In the genomic region with DNA sequence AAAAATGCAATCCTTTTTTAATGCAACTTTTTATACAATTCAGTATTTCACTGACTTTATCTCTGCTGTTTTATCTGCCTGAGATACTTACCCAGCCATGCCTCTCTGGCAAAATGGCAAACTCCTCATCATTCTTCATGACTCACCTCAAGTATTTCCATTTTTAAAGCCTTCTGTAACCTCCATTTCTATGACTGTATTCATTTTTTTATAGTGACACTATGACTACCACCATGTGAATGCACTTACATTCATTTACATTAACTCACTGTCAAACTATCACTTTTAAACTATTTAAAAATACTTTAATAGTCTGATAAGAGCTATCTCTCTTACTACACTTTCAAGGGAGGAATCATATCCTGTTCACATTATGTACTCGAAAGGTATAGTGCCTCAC, we compare ENCODE assay signal across 20 cellular contexts.
DNase-seq lines count a peak whose midpoint lies in the region; TF ChIP-seq lines count a peak whose summit lies in the region.
"Had no signal": no experiment of that assay in that cellular context is flagged by ENCODE, and none has a peak within 500 bp of the region (broad histone marks: within the 10 kb centered on the region; RNA-seq: fewer than 3 reads in every experiment).

No MANE protein-coding gene starts in this region.

- TF ChIP-seq CTCF in HFFc6 (IDR thresholded peaks at IDR 0.05) = no peak

- H3K9me3 Mint-ChIP-seq in HFFc6 = peaks cover 21% of the 10 kb centered on the region

- peaks cover 53% of the 10 kb centered on the region for H3K4me1 Mint-ChIP-seq in HFFc6 (ENCODE audit: low read depth)
- H3K4me1 Mint-ChIP-seq: endodermal cell had no signal

- H2AFZ ChIP-seq in ACC112 (ENCODE audit: low read length, unreplicated experiment) = no peak overlapping the region

- peaks cover 12% of the 10 kb centered on the region for H3K4me1 ChIP-seq in ACC112 (ENCODE audit: control insufficient read depth, insufficient read depth, low read length, unreplicated experiment)
- H3K4me1 ChIP-seq: Caco-2, right lobe of liver, upper lobe of right lung had no signal

- peak; percentile 86 for DNase-seq in HFFc6
- peak; percentile 89 for DNase-seq in amniotic epithelial cell (ENCODE audit: low read depth)
- DNase-seq in fibroblast of the conjunctiva (ENCODE audit: low read depth) = peak; percentile 23
- DNase-seq in effector CD8-positive, alpha-beta T cell (lab: John Stamatoyannopoulos, UW) = no peak
- DNase-seq in OCI-M2 (lab: John Stamatoyannopoulos, UW; ENCODE audit: unreplicated experiment) = no peak
- no peak for DNase-seq in NCI-H2196 (lab: John Stamatoyannopoulos, UW; ENCODE audit: unreplicated experiment)
- DNase-seq in NCI-H1092 (lab: John Stamatoyannopoulos, UW) = no peak
- DNase-seq: activated naive CD4-positive, alpha-beta T cell treated with anti-CD3 and anti-CD28 coated beads, Interleukin-2, amount 50 U/mL, for 16 hours; activated T-cell treated with anti-CD3 and anti-CD28 coated beads, Interleukin-2, amount 50 U/mL, for 1 hour; Caco-2; central memory CD4-positive, alpha-beta T cell; endodermal cell; H7; NCI-H1105 treated with DMSO at 0.1 percent for 48 hours; NCI-H2171; right lobe of liver; SHP77 treated with DMSO at 0.1 percent for 48 hours; stimulated activated CD4-positive, alpha-beta T cell treated with anti-CD3 and anti-CD28 coated beads, Interleukin-4, amount 100 ng/mL, for 4 hours; upper lobe of right lung had no signal

- no peaks in the 10 kb centered on the region for H3K79me2 ChIP-seq in ACC112 (ENCODE audit: control insufficient read depth, insufficient read depth, low read length, unreplicated experiment)

- no peaks in the 10 kb centered on the region for H3K27me3 Mint-ChIP-seq in HFFc6 (ENCODE audit: insufficient read depth)

- H3K4me3 Mint-ChIP-seq in HFFc6 = peak overlapping the region; percentile 13; the same call in 1 of the 2 replicates
- H3K4me3 Mint-ChIP-seq: endodermal cell had no signal

- H3K36me3 ChIP-seq in ACC112 (ENCODE audit: insufficient read depth, low read length) = no peaks in the 10 kb centered on the region
- H3K36me3 ChIP-seq: right lobe of liver, upper lobe of right lung had no signal

- H3K4me3 ChIP-seq in ACC112 (ENCODE audit: low read depth, low read length) = no peak overlapping the region
- H3K4me3 ChIP-seq: right lobe of liver, upper lobe of right lung had no signal

- H3K27me3 ChIP-seq in ACC112 (ENCODE audit: insufficient read depth, low read length) = no peaks in the 10 kb centered on the region
- H3K27me3 ChIP-seq: right lobe of liver, upper lobe of right lung had no signal

- H3K27ac ChIP-seq in ACC112 (ENCODE audit: low read depth, low read length) = peak overlapping the region; percentile 43
- H3K27ac ChIP-seq: right lobe of liver, upper lobe of right lung had no signal

- H3K27ac Mint-ChIP-seq in HFFc6 = peak overlapping the region; percentile 84
- H3K27ac Mint-ChIP-seq: endodermal cell had no signal

- peaks cover 27% of the 10 kb centered on the region for H3K36me3 Mint-ChIP-seq in HFFc6 (ENCODE audit: low read depth)

Comparison
In these comparisons a context has a peak if more than half of its experiments do, and no peak if none do; other contexts are left out.
1. DNase-seq: peak in HFFc6 (single experiment), amniotic epithelial cell (single experiment) and fibroblast of the conjunctiva (single experiment); none in effector CD8-positive, alpha-beta T cell (single experiment), OCI-M2 (single experiment), NCI-H2196 (single experiment) and NCI-H1092 (single experiment).